ENCODE assay signal across 1 cellular context in the genomic region with DNA sequence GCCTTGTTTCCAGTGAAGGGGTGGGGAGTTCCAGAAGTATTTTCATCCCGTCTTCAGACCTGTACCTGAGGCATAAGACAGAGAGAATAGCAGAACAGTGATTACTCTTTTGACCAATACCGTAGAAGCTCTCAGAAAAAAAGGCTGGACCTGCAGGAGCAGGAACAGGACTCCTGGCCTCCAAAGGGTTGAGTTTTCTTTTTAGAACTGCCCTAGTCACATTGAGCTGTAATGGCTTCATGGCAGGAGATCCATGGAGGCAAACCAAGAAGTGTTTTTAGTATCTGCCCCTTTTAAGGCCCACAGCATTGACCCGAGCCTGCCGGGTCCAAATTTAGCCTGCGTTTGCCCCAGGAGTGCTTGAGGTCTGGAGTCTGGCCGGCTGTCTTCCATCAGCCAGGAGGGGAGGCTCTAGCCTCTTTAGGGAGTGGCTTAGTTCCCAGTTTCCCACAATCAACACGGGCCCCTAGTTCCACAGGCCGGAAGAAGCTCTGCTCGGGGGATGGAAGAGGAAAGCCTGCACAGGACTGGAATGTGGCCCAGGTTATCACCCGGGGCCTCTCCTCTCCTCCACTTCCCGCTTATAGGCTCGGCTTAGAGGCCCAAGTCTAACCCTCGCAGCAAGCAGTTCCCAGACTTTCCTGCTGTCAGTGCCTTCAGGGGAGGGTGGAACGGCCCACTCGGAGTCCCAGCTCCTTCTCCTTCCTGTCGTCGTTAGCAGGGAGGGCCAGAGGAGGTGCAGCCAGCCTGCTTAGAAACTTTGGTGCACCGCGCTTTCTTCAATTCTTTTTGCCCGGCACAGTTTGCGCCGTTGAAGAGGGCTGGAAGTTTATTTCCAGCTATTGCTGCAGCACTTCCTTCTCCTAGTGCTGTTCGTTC.
A peak's percentile ranks its signal among the peaks of the same experiment; 100 is the strongest.
TF ChIP-seq lines count a peak whose summit lies in the region.

No MANE protein-coding gene starts in this region.

TF ChIP-seq in HepG2, 621 proteins besides CTCF, POLR2A, EP300 and RAD21 (continued from another document and continues in another):
- TF ChIP-seq, protein P1, sequence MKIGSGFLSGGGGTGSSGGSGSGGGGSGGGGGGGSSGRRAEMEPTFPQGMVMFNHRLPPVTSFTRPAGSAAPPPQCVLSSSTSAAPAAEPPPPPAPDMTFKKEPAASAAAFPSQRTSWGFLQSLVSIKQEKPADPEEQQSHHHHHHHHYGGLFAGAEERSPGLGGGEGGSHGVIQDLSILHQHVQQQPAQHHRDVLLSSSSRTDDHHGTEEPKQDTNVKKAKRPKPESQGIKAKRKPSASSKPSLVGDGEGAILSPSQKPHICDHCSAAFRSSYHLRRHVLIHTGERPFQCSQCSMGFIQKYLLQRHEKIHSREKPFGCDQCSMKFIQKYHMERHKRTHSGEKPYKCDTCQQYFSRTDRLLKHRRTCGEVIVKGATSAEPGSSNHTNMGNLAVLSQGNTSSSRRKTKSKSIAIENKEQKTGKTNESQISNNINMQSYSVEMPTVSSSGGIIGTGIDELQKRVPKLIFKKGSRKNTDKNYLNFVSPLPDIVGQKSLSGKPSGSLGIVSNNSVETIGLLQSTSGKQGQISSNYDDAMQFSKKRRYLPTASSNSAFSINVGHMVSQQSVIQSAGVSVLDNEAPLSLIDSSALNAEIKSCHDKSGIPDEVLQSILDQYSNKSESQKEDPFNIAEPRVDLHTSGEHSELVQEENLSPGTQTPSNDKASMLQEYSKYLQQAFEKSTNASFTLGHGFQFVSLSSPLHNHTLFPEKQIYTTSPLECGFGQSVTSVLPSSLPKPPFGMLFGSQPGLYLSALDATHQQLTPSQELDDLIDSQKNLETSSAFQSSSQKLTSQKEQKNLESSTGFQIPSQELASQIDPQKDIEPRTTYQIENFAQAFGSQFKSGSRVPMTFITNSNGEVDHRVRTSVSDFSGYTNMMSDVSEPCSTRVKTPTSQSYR (CRISPR knock-in tag; IDR thresholded peaks at IDR 0.05; ENCODE audit: borderline replicate concordance): peak; percentile 8; the same call in 1 of the 2 replicates
- peak; percentile 26; the same call in 1 of the 2 replicates for TF ChIP-seq CREM (IDR thresholded peaks at IDR 0.05)
- no peak for TF ChIP-seq CREM (CRISPR knock-in tag; IDR thresholded peaks at IDR 0.05)
- TF ChIP-seq XRCC5 (optimal IDR thresholded peaks at IDR 0.05; ENCODE audit: low read length): peak; percentile 36
- TF ChIP-seq, protein P2, sequence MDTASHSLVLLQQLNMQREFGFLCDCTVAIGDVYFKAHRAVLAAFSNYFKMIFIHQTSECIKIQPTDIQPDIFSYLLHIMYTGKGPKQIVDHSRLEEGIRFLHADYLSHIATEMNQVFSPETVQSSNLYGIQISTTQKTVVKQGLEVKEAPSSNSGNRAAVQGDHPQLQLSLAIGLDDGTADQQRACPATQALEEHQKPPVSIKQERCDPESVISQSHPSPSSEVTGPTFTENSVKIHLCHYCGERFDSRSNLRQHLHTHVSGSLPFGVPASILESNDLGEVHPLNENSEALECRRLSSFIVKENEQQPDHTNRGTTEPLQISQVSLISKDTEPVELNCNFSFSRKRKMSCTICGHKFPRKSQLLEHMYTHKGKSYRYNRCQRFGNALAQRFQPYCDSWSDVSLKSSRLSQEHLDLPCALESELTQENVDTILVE (CRISPR knock-in tag; IDR thresholded peaks at IDR 0.05): no peak
- TF ChIP-seq, protein P3, sequence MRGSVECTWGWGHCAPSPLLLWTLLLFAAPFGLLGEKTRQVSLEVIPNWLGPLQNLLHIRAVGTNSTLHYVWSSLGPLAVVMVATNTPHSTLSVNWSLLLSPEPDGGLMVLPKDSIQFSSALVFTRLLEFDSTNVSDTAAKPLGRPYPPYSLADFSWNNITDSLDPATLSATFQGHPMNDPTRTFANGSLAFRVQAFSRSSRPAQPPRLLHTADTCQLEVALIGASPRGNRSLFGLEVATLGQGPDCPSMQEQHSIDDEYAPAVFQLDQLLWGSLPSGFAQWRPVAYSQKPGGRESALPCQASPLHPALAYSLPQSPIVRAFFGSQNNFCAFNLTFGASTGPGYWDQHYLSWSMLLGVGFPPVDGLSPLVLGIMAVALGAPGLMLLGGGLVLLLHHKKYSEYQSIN (CRISPR knock-in tag; IDR thresholded peaks at IDR 0.05; ENCODE audit: borderline replicate concordance): no peak
- TF ChIP-seq EED (CRISPR knock-in tag; IDR thresholded peaks at IDR 0.05): 0 out of 2 replicates have a peak, but pooled peaks have one; percentile 24
- TF ChIP-seq, protein P4, sequence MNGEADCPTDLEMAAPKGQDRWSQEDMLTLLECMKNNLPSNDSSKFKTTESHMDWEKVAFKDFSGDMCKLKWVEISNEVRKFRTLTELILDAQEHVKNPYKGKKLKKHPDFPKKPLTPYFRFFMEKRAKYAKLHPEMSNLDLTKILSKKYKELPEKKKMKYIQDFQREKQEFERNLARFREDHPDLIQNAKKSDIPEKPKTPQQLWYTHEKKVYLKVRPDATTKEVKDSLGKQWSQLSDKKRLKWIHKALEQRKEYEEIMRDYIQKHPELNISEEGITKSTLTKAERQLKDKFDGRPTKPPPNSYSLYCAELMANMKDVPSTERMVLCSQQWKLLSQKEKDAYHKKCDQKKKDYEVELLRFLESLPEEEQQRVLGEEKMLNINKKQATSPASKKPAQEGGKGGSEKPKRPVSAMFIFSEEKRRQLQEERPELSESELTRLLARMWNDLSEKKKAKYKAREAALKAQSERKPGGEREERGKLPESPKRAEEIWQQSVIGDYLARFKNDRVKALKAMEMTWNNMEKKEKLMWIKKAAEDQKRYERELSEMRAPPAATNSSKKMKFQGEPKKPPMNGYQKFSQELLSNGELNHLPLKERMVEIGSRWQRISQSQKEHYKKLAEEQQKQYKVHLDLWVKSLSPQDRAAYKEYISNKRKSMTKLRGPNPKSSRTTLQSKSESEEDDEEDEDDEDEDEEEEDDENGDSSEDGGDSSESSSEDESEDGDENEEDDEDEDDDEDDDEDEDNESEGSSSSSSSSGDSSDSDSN (CRISPR knock-in tag; IDR thresholded peaks at IDR 0.05): peak; percentile 65; the same call in 1 of the 2 replicates
- TF ChIP-seq NCOR1 (IDR thresholded peaks at IDR 0.05; ENCODE audit: borderline replicate concordance, low read length): no peak
- no peak for TF ChIP-seq JUND (CRISPR knock-in tag; IDR thresholded peaks at IDR 0.05)
- no peak for TF ChIP-seq TMF1 (CRISPR knock-in tag; IDR thresholded peaks at IDR 0.05; ENCODE audit: low read depth)
- TF ChIP-seq, protein P5, sequence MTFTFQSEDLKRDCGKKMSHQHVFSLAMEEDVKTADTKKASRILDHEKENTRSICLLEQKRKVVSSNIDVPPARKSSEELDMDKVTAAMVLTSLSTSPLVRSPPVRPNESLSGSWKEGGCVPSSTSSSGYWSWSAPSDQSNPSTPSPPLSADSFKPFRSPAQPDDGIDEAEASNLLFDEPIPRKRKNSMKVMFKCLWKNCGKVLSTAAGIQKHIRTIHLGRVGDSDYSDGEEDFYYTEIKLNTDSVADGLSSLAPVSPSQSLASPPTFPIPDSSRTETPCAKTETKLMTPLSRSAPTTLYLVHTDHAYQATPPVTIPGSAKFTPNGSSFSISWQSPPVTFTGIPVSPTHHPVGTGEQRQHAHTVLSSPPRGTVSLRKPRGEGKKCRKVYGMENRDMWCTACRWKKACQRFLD (CRISPR knock-in tag; IDR thresholded peaks at IDR 0.05; ENCODE audit: borderline replicate concordance): no peak
- no peak for TF ChIP-seq NCOA5 (CRISPR knock-in tag; IDR thresholded peaks at IDR 0.05)
- no peak for TF ChIP-seq SOX6 (IDR thresholded peaks at IDR 0.05)
- TF ChIP-seq SOX6 (CRISPR knock-in tag; IDR thresholded peaks at IDR 0.05): peak; percentile 43; the same call in 1 of the 2 replicates
- no peak for TF ChIP-seq NAIF1 (CRISPR knock-in tag; IDR thresholded peaks at IDR 0.05; ENCODE audit: borderline replicate concordance)
- peak; percentile 49 for TF ChIP-seq POLR2AphosphoS5 (IDR thresholded peaks at IDR 0.05; ENCODE audit: low read depth, low read length)
- no peak for TF ChIP-seq STAT5B (CRISPR knock-in tag; IDR thresholded peaks at IDR 0.05)
- 0 out of 2 replicates have a peak, but pooled peaks have one; percentile 37 for TF ChIP-seq ZNF451 (CRISPR knock-in tag; IDR thresholded peaks at IDR 0.05)
- no peak; the same call in 1 of the 2 replicates for TF ChIP-seq ZFP36L1 (CRISPR knock-in tag; IDR thresholded peaks at IDR 0.05)
- TF ChIP-seq SRSF1 (optimal IDR thresholded peaks at IDR 0.05; ENCODE audit: low read depth, low read length): peak; percentile 55
- peak; percentile 42; the same call in 1 of the 2 replicates for TF ChIP-seq ZSCAN21 (CRISPR knock-in tag; IDR thresholded peaks at IDR 0.05; ENCODE audit: borderline replicate concordance)
- no peak for TF ChIP-seq PAX8 (CRISPR knock-in tag; IDR thresholded peaks at IDR 0.05; ENCODE audit: borderline replicate concordance)
- TF ChIP-seq GATAD1 (CRISPR knock-in tag; IDR thresholded peaks at IDR 0.05): no peak
- no peak for TF ChIP-seq XBP1 (CRISPR knock-in tag; IDR thresholded peaks at IDR 0.05)
- TF ChIP-seq, protein P6, sequence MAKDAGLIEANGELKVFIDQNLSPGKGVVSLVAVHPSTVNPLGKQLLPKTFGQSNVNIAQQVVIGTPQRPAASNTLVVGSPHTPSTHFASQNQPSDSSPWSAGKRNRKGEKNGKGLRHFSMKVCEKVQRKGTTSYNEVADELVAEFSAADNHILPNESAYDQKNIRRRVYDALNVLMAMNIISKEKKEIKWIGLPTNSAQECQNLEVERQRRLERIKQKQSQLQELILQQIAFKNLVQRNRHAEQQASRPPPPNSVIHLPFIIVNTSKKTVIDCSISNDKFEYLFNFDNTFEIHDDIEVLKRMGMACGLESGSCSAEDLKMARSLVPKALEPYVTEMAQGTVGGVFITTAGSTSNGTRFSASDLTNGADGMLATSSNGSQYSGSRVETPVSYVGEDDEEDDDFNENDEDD (CRISPR knock-in tag; IDR thresholded peaks at IDR 0.05; ENCODE audit: borderline replicate concordance): peak; percentile 39; the same call in 1 of the 2 replicates
- no peak for TF ChIP-seq MEIS2 (CRISPR knock-in tag; IDR thresholded peaks at IDR 0.05)
- TF ChIP-seq ETV5 (CRISPR knock-in tag; IDR thresholded peaks at IDR 0.05; ENCODE audit: borderline replicate concordance): peak; percentile 84
- TF ChIP-seq, protein P7, sequence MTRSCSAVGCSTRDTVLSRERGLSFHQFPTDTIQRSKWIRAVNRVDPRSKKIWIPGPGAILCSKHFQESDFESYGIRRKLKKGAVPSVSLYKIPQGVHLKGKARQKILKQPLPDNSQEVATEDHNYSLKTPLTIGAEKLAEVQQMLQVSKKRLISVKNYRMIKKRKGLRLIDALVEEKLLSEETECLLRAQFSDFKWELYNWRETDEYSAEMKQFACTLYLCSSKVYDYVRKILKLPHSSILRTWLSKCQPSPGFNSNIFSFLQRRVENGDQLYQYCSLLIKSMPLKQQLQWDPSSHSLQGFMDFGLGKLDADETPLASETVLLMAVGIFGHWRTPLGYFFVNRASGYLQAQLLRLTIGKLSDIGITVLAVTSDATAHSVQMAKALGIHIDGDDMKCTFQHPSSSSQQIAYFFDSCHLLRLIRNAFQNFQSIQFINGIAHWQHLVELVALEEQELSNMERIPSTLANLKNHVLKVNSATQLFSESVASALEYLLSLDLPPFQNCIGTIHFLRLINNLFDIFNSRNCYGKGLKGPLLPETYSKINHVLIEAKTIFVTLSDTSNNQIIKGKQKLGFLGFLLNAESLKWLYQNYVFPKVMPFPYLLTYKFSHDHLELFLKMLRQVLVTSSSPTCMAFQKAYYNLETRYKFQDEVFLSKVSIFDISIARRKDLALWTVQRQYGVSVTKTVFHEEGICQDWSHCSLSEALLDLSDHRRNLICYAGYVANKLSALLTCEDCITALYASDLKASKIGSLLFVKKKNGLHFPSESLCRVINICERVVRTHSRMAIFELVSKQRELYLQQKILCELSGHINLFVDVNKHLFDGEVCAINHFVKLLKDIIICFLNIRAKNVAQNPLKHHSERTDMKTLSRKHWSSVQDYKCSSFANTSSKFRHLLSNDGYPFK (CRISPR knock-in tag; IDR thresholded peaks at IDR 0.05; ENCODE audit: borderline replicate concordance): peak; percentile 76; the same call in 1 of the 2 replicates
- 0 out of 2 replicates have a peak, but pooled peaks have one; percentile 58 for TF ChIP-seq ZSCAN20 (CRISPR knock-in tag; IDR thresholded peaks at IDR 0.05; ENCODE audit: borderline replicate concordance)
- peak; percentile 72 for TF ChIP-seq ELF1 (CRISPR knock-in tag; IDR thresholded peaks at IDR 0.05)
- TF ChIP-seq, protein P8, sequence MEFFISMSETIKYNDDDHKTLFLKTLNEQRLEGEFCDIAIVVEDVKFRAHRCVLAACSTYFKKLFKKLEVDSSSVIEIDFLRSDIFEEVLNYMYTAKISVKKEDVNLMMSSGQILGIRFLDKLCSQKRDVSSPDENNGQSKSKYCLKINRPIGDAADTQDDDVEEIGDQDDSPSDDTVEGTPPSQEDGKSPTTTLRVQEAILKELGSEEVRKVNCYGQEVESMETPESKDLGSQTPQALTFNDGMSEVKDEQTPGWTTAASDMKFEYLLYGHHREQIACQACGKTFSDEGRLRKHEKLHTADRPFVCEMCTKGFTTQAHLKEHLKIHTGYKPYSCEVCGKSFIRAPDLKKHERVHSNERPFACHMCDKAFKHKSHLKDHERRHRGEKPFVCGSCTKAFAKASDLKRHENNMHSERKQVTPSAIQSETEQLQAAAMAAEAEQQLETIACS (CRISPR knock-in tag; IDR thresholded peaks at IDR 0.05): no peak
- TF ChIP-seq, protein P9, sequence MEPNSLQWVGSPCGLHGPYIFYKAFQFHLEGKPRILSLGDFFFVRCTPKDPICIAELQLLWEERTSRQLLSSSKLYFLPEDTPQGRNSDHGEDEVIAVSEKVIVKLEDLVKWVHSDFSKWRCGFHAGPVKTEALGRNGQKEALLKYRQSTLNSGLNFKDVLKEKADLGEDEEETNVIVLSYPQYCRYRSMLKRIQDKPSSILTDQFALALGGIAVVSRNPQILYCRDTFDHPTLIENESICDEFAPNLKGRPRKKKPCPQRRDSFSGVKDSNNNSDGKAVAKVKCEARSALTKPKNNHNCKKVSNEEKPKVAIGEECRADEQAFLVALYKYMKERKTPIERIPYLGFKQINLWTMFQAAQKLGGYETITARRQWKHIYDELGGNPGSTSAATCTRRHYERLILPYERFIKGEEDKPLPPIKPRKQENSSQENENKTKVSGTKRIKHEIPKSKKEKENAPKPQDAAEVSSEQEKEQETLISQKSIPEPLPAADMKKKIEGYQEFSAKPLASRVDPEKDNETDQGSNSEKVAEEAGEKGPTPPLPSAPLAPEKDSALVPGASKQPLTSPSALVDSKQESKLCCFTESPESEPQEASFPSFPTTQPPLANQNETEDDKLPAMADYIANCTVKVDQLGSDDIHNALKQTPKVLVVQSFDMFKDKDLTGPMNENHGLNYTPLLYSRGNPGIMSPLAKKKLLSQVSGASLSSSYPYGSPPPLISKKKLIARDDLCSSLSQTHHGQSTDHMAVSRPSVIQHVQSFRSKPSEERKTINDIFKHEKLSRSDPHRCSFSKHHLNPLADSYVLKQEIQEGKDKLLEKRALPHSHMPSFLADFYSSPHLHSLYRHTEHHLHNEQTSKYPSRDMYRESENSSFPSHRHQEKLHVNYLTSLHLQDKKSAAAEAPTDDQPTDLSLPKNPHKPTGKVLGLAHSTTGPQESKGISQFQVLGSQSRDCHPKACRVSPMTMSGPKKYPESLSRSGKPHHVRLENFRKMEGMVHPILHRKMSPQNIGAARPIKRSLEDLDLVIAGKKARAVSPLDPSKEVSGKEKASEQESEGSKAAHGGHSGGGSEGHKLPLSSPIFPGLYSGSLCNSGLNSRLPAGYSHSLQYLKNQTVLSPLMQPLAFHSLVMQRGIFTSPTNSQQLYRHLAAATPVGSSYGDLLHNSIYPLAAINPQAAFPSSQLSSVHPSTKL (CRISPR knock-in tag; IDR thresholded peaks at IDR 0.05): peak; percentile 26; the same call in 1 of the 2 replicates
- TF ChIP-seq ATF7-NPFF (CRISPR knock-in tag; IDR thresholded peaks at IDR 0.05; ENCODE audit: low read depth): no peak
- peak; percentile 81 for TF ChIP-seq TGIF2 (CRISPR knock-in tag; IDR thresholded peaks at IDR 0.05)
- TF ChIP-seq ZNF230 (CRISPR knock-in tag; IDR thresholded peaks at IDR 0.05): no peak
- TF ChIP-seq HOXA9 (CRISPR knock-in tag; IDR thresholded peaks at IDR 0.05; ENCODE audit: borderline replicate concordance): no peak
- TF ChIP-seq ZFX (CRISPR knock-in tag; IDR thresholded peaks at IDR 0.05; ENCODE audit: low read depth): peak; percentile 83
- peak; percentile 16; the same call in 1 of the 2 replicates for TF ChIP-seq PPARG (CRISPR knock-in tag; conservative IDR thresholded peaks at IDR 0.05)
- no peak for TF ChIP-seq ZBTB20 (CRISPR knock-in tag; IDR thresholded peaks at IDR 0.05; ENCODE audit: borderline replicate concordance, low read depth)
